ENCODE assay signal across 1 cellular context in the genomic region with DNA sequence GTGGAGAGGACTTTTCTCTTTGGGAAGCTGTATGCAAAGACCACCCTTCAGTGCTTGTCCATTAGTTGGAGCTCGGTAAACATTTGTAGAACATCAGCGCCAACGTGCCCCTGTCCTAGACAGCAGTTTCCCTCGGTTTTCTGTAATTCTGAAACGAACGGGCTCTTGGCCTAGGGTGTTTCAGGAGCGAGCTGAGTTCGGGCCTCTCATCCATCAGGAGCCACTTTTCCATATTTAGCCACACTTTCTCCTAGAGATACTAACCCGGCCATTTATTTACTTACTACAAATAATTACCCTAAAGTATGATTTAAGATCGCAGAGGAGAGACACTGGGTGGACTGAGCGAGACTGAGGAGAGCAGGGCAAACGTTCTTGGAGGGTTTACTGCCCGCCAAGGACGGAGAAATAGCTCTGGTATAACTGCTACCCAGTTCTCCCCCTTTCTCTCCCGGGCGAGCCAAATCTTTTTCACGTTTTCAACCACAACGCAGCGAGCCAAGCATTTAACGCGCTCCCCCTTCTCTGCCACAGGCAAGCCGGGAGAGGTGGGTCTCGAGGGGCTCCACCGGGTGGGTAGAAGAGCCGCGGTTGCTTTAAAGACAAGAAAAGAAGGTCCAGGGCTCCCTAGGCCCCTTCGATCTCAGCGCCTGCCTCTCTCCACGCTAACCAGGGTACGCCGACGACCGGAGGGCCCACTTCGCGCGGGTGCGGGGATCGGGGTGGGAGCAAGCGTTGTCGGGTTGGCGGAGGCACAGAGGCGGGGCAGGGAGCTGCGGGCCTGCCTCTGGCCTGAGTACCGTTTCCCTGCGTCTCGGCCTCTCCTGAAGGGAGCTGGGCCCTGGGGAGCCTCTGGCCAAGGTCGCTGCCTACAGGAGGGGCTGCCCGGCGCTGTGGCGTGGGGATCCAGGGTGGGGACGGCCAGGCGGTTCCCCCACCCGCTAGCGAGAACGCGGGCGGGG.
TF ChIP-seq lines count a peak whose summit lies in the region.

No MANE protein-coding gene starts in this region.

TF ChIP-seq in endothelial cell of umbilical vein, 7 proteins besides CTCF, POLR2A, EP300 and RAD21:
- TF ChIP-seq FOS (IDR thresholded peaks at IDR 0.05; ENCODE audit: borderline replicate concordance, insufficient read depth, low read length) = no peak
- no peak for TF ChIP-seq JUN (IDR thresholded peaks at IDR 0.05; ENCODE audit: borderline replicate concordance, insufficient read depth, insufficient read length, low read depth)
- TF ChIP-seq, protein P1, sequence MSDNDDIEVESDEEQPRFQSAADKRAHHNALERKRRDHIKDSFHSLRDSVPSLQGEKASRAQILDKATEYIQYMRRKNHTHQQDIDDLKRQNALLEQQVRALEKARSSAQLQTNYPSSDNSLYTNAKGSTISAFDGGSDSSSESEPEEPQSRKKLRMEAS (IDR thresholded peaks at IDR 0.05; ENCODE audit: insufficient read depth, insufficient read length) = no peak
- no peak for TF ChIP-seq POLR2AphosphoS5 (IDR thresholded peaks at IDR 0.05; ENCODE audit: insufficient read depth, low read depth, low read length)
- TF ChIP-seq EZH2 (IDR thresholded peaks at IDR 0.05; ENCODE audit: borderline replicate concordance, low read depth, low read length, severe bottlenecking) = peak; percentile 79
- TF ChIP-seq GATA2 (IDR thresholded peaks at IDR 0.05; ENCODE audit: insufficient read depth, insufficient read length, low read depth, low read length) = no peak
- TF ChIP-seq MYC (IDR thresholded peaks at IDR 0.05; ENCODE audit: low read depth, low read length) = no peak
